ENCODE assay signal across 19 cellular contexts in the genomic region with DNA sequence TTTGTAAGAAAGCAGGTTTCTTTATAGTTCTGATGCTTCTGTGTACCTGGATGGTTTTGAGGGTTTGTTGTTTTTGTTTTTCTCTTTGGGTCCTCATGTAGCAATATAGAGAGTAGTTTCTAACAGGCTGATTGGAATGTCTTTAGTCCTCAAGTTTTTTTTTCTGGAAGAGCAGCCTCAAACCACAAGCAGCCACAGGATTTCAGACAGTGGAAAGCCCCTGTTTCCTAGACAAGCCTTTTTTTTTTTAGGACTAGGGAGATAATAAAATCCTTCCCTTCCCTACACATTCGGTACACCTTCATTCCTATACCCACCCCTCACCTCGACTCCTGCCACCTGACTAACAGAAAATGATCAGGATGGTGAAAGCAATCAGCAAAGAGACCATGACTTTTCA. TPM values are rescaled to one million over a fixed set of nuclear protein-coding genes. Genes with fewer than 3 reads are reported as not detected.
DNase-seq lines count a peak whose midpoint lies in the region; ATAC-seq and TF ChIP-seq lines count a peak whose summit lies in the region.
"Had no signal": no experiment of that assay in that cellular context is flagged by ENCODE, and none has a peak within 500 bp of the region (broad histone marks: within the 10 kb centered on the region; RNA-seq: fewer than 3 reads in every experiment).

No MANE protein-coding gene starts in this region.

- no peaks in the 10 kb centered on the region for H3K9me3 ChIP-seq in CD8-positive, alpha-beta T cell (ENCODE audit: low read length)
- H3K9me3 ChIP-seq: heart left ventricle, left ventricle myocardium inferior, vagina had no signal

- peaks cover 67% of the 10 kb centered on the region for H3K36me3 Mint-ChIP-seq in CD8-positive, alpha-beta T cell
- peaks cover 25% of the 10 kb centered on the region for H3K36me3 Mint-ChIP-seq in activated CD4-positive, alpha-beta T cell treated with anti-CD3 and anti-CD28 coated beads, Interleukin-2, amount 10 ng/mL, durations not matched to agents 7 days and 5 days (ENCODE audit: low read depth)

- intact Hi-C loops in CD8-positive, alpha-beta T cell (cut with DNase I, micrococcal nuclease) = no loop called here

- TF ChIP-seq CTCF in CD8-positive, alpha-beta T cell (IDR thresholded peaks at IDR 0.05) = no peak
- no peak for TF ChIP-seq CTCF in astrocyte of the spinal cord (IDR thresholded peaks at IDR 0.05; ENCODE audit: low read depth, low read length)

- CTCF ChIA-PET in CD8-positive, alpha-beta T cell (lab: Charles Lee) = interaction anchor here (0.8 kb wide), 1 partner anchor 16 kb away, joined by 3 read pairs; no protein-coding TSS in a partner anchor
- CTCF ChIA-PET in activated CD4-positive, alpha-beta T cell treated with anti-CD3 and anti-CD28 coated beads, Interleukin-2, amount 10 ng/mL, durations not matched to agents 7 days and 5 days (lab: Charles Lee) = interaction anchor here (0.6 kb wide), 1 partner anchor 538 kb away, joined by 3 read pairs; no protein-coding TSS in a partner anchor

- peaks cover 28% of the 10 kb centered on the region for H3K4me1 Mint-ChIP-seq in CD8-positive, alpha-beta T cell (ENCODE audit: low read depth)
- peaks cover 21% of the 10 kb centered on the region for H3K4me1 Mint-ChIP-seq in activated CD4-positive, alpha-beta T cell treated with anti-CD3 and anti-CD28 coated beads, Interleukin-2, amount 10 ng/mL, durations not matched to agents 7 days and 5 days

- H3K27me3 ChIP-seq in CD8-positive, alpha-beta T cell (ENCODE audit: insufficient read depth, low read length) = no peaks in the 10 kb centered on the region
- H3K27me3 ChIP-seq: heart left ventricle, vagina had no signal

- H3K27me3 Mint-ChIP-seq in CD8-positive, alpha-beta T cell (ENCODE audit: low read depth) = no peaks in the 10 kb centered on the region
- no peaks in the 10 kb centered on the region for H3K27me3 Mint-ChIP-seq in activated CD4-positive, alpha-beta T cell treated with anti-CD3 and anti-CD28 coated beads, Interleukin-2, amount 10 ng/mL, durations not matched to agents 7 days and 5 days
- H3K27me3 Mint-ChIP-seq: CD8-positive, alpha-beta memory T cell had no signal

- in situ Hi-C loops in astrocyte of the spinal cord (cut with HindIII; ENCODE audit: low sequenced_read_pairs) = no loop called here

- DNase-seq in A172 (ENCODE audit: low spot score) = peak; percentile 23
- no peak for DNase-seq in CD8-positive, alpha-beta T cell
- DNase-seq in astrocyte of the spinal cord (ENCODE audit: low read depth, low spot score) = peak; percentile 50
- DNase-seq in myocyte (ENCODE audit: low read depth) = peak; percentile 58
- no peak for DNase-seq in activated CD4-positive, alpha-beta T cell treated with anti-CD3 and anti-CD28 coated beads, Interleukin-2, amount 10 ng/mL, durations not matched to agents 7 days and 5 days
- DNase-seq in SIG-M5 treated with dmso at 0.1 percent for 504 hours (lab: John Stamatoyannopoulos, UW; ENCODE audit: unreplicated experiment) = no peak
- no peak for DNase-seq in DMS 273 treated with DMSO at 0.1 percent for 48 hours (lab: John Stamatoyannopoulos, UW)
- DNase-seq: CD8-positive, alpha-beta memory T cell; H7; heart left ventricle; left ventricle myocardium inferior; NCI-H187 treated with DMSO at 0.1 percent for 48 hours; NCI-H774; right cardiac atrium had no signal

- peaks cover 13% of the 10 kb centered on the region for H3K36me3 ChIP-seq in CD8-positive, alpha-beta T cell (ENCODE audit: insufficient read depth, low read length)

- H3K27ac ChIP-seq in CD8-positive, alpha-beta T cell (ENCODE audit: low read depth, low read length) = no peak overlapping the region
- H3K27ac ChIP-seq: coronary artery, heart left ventricle, left ventricle myocardium inferior, vagina had no signal

- H3K4me1 ChIP-seq in CD8-positive, alpha-beta T cell (ENCODE audit: insufficient read depth, low read length) = no peaks in the 10 kb centered on the region
- H3K4me1 ChIP-seq: left ventricle myocardium inferior had no signal

- H3K27ac Mint-ChIP-seq in CD8-positive, alpha-beta T cell = peak overlapping the region; percentile 53
- H3K27ac Mint-ChIP-seq in activated CD4-positive, alpha-beta T cell treated with anti-CD3 and anti-CD28 coated beads, Interleukin-2, amount 10 ng/mL, durations not matched to agents 7 days and 5 days = no peak overlapping the region

- H3K4me3 ChIP-seq in CD8-positive, alpha-beta T cell (ENCODE audit: low read depth, low read length) = no peak overlapping the region
- H3K4me3 ChIP-seq in astrocyte of the spinal cord (ENCODE audit: low read depth, low read length) = no peak overlapping the region
- H3K4me3 ChIP-seq: coronary artery, heart left ventricle, K562, left ventricle myocardium inferior, vagina had no signal

- ATAC-seq in CD8-positive, alpha-beta T cell = no peak
- no peak for ATAC-seq in HG02763 (IDR thresholded peaks at IDR 0.05; ENCODE audit: unreplicated experiment)
- ATAC-seq: heart left ventricle, K562, right cardiac atrium, Right ventricle myocardium inferior had no signal

- no peaks in the 10 kb centered on the region for H3K9me3 Mint-ChIP-seq in CD8-positive, alpha-beta T cell
- no peaks in the 10 kb centered on the region for H3K9me3 Mint-ChIP-seq in activated CD4-positive, alpha-beta T cell treated with anti-CD3 and anti-CD28 coated beads, Interleukin-2, amount 10 ng/mL, durations not matched to agents 7 days and 5 days
- H3K9me3 Mint-ChIP-seq: CD8-positive, alpha-beta memory T cell had no signal

- no peak overlapping the region for H3K4me3 Mint-ChIP-seq in CD8-positive, alpha-beta T cell
- no peak overlapping the region for H3K4me3 Mint-ChIP-seq in activated CD4-positive, alpha-beta T cell treated with anti-CD3 and anti-CD28 coated beads, Interleukin-2, amount 10 ng/mL, durations not matched to agents 7 days and 5 days
- H3K4me3 Mint-ChIP-seq: CD8-positive, alpha-beta memory T cell had no signal

- POLR2A ChIA-PET in CD8-positive, alpha-beta T cell (lab: Charles Lee) = no interaction called here
- POLR2A ChIA-PET in activated CD4-positive, alpha-beta T cell treated with anti-CD3 and anti-CD28 coated beads, Interleukin-2, amount 10 ng/mL, durations not matched to agents 7 days and 5 days (lab: Charles Lee) = no interaction called here

RNA-seq across cellular contexts. Expression of a gene that starts 47.6 kb away (rescaled TPM):
- 7.5 and 14.7 TPM in 2 replicates for total RNA-seq in A172 (2014; rRNA removed; shearing (Covaris generic))
- total RNA-seq in CD8-positive, alpha-beta T cell = 1 to 10 TPM; 4.4 to 4.9 TPM
- total RNA-seq in myocyte = 4.9 and 10.8 TPM in 2 replicates
- 17.0 TPM for polyA plus RNA-seq in myocyte (2012)
- total RNA-seq in activated CD4-positive, alpha-beta T cell treated with anti-CD3 and anti-CD28 coated beads, Interleukin-2, amount 10 ng/mL, durations not matched to agents 7 days and 5 days = 10 to 100 TPM; 10.5 to 10.8 TPM

Comparison
In these comparisons a context has a peak if more than half of its experiments do, and no peak if none do; other contexts are left out.
1. DNase-seq: peak in A172 (single experiment), astrocyte of the spinal cord (single experiment) and myocyte (single experiment); none in CD8-positive, alpha-beta T cell (0 of 7), activated CD4-positive, alpha-beta T cell treated with anti-CD3 and anti-CD28 coated beads, Interleukin-2, amount 10 ng/mL, durations not matched to agents 7 days and 5 days (single experiment), SIG-M5 treated with dmso at 0.1 percent for 504 hours (single experiment) and DMS 273 treated with DMSO at 0.1 percent for 48 hours (single experiment).